ENCODE assay signal across 18 cellular contexts in genomic region chr12:92558241-92558773, GRCh38.
DNase-seq lines count a peak whose midpoint lies in the region; ATAC-seq and TF ChIP-seq lines count a peak whose summit lies in the region.
"Had no signal": no experiment of that assay in that cellular context is flagged by ENCODE, and none has a peak within 500 bp of the region (broad histone marks: within the 10 kb centered on the region; RNA-seq: fewer than 3 reads in every experiment).

No MANE protein-coding gene starts in this region.

- H3K9me3 Mint-ChIP-seq in activated T-cell treated with anti-CD3 and anti-CD28 coated beads, Interleukin-2, amount 50 U/mL, for 24 hours: peaks cover 16% of the 10 kb centered on the region
- H3K9me3 Mint-ChIP-seq in activated T-helper 2 cell treated with anti-CD3 and anti-CD28 coated beads, Interferon-gamma antibody, Interleukin-2, Interleukin-4, amounts not matched to agents 10 μg/mL and 5 μg/mL and 100 μg/mL, durations not matched to agents 14 hours and 24 hours and 36 hours: peaks cover 21% of the 10 kb centered on the region
- H3K9me3 Mint-ChIP-seq in neural crest cell: no peaks in the 10 kb centered on the region
- H3K9me3 Mint-ChIP-seq: dendritic cell treated with granulocyte-macrophage colony-stimulating factor and Interleukin-4, amounts not matched to agents 40 ng/mL and 50 ng/mL, for 4 days; type B pancreatic cell had no signal

- peaks cover 18% of the 10 kb centered on the region for H3K36me3 Mint-ChIP-seq in activated T-cell treated with anti-CD3 and anti-CD28 coated beads, Interleukin-2, amount 50 U/mL, for 24 hours (ENCODE audit: low read depth)
- H3K36me3 Mint-ChIP-seq in activated T-helper 2 cell treated with anti-CD3 and anti-CD28 coated beads, Interferon-gamma antibody, Interleukin-2, Interleukin-4, amounts not matched to agents 10 μg/mL and 5 μg/mL and 100 μg/mL, durations not matched to agents 14 hours and 24 hours and 36 hours (ENCODE audit: low read depth): peaks cover 27% of the 10 kb centered on the region
- H3K36me3 Mint-ChIP-seq in neural crest cell (ENCODE audit: low read depth): no peaks in the 10 kb centered on the region
- H3K36me3 Mint-ChIP-seq: brain, T-cell, type B pancreatic cell, WTC11 had no signal

- no peak for DNase-seq in activated T-cell treated with anti-CD3 and anti-CD28 coated beads, Interleukin-2, amount 50 U/mL, for 24 hours
- no peak for DNase-seq in activated T-cell treated with anti-CD3 and anti-CD28 coated beads, Interleukin-2, amount 50 U/mL, for 48 hours
- no peak for DNase-seq in activated T-helper 2 cell treated with anti-CD3 and anti-CD28 coated beads, Interferon-gamma antibody, Interleukin-2, Interleukin-4, amounts not matched to agents 10 μg/mL and 5 μg/mL and 100 μg/mL, durations not matched to agents 14 hours and 24 hours and 36 hours (ENCODE audit: low spot score)
- DNase-seq in neural crest cell (ENCODE audit: low read depth, low spot score) (no peak), mucosa of gallbladder (ENCODE audit: low spot score) (no peak)
- DNase-seq: COR-L47, GF-D8, glutamatergic neuron, NCI-H1417 treated with DMSO at 0.1 percent for 48 hours, ovary, T-cell had no signal

- no peak for TF ChIP-seq CTCF in neural crest cell (conservative IDR thresholded peaks at IDR 0.05)

- H3K27ac Mint-ChIP-seq in activated T-cell treated with anti-CD3 and anti-CD28 coated beads, Interleukin-2, amount 50 U/mL, for 24 hours: peak overlapping the region; percentile 77
- H3K27ac Mint-ChIP-seq in activated T-helper 2 cell treated with anti-CD3 and anti-CD28 coated beads, Interferon-gamma antibody, Interleukin-2, Interleukin-4, amounts not matched to agents 10 μg/mL and 5 μg/mL and 100 μg/mL, durations not matched to agents 14 hours and 24 hours and 36 hours: peak overlapping the region; percentile 29
- peak overlapping the region; percentile 45 for H3K27ac Mint-ChIP-seq in neural crest cell (ENCODE audit: unreplicated experiment)
- H3K27ac Mint-ChIP-seq: dendritic cell treated with granulocyte-macrophage colony-stimulating factor and Interleukin-4, amounts not matched to agents 40 ng/mL and 50 ng/mL, for 4 days; type B pancreatic cell; WTC11 had no signal

- H3K4me3 Mint-ChIP-seq in activated T-cell treated with anti-CD3 and anti-CD28 coated beads, Interleukin-2, amount 50 U/mL, for 24 hours: peak overlapping the region; percentile 65
- H3K4me3 Mint-ChIP-seq in activated T-helper 2 cell treated with anti-CD3 and anti-CD28 coated beads, Interferon-gamma antibody, Interleukin-2, Interleukin-4, amounts not matched to agents 10 μg/mL and 5 μg/mL and 100 μg/mL, durations not matched to agents 14 hours and 24 hours and 36 hours (ENCODE audit: low read depth): peak overlapping the region; percentile 10
- no peak overlapping the region for H3K4me3 Mint-ChIP-seq in neural crest cell
- H3K4me3 Mint-ChIP-seq: brain; dendritic cell treated with granulocyte-macrophage colony-stimulating factor and Interleukin-4, amounts not matched to agents 40 ng/mL and 50 ng/mL, for 4 days; type B pancreatic cell; WTC11 had no signal

- no peaks in the 10 kb centered on the region for H3K27me3 Mint-ChIP-seq in activated T-cell treated with anti-CD3 and anti-CD28 coated beads, Interleukin-2, amount 50 U/mL, for 24 hours
- H3K27me3 Mint-ChIP-seq in activated T-helper 2 cell treated with anti-CD3 and anti-CD28 coated beads, Interferon-gamma antibody, Interleukin-2, Interleukin-4, amounts not matched to agents 10 μg/mL and 5 μg/mL and 100 μg/mL, durations not matched to agents 14 hours and 24 hours and 36 hours (ENCODE audit: low read depth): no peaks in the 10 kb centered on the region
- no peaks in the 10 kb centered on the region for H3K27me3 Mint-ChIP-seq in neural crest cell (ENCODE audit: low read depth)
- H3K27me3 Mint-ChIP-seq: brain; dendritic cell treated with granulocyte-macrophage colony-stimulating factor and Interleukin-4, amounts not matched to agents 40 ng/mL and 50 ng/mL, for 4 days; T-cell; type B pancreatic cell had no signal

- H3K4me1 Mint-ChIP-seq in activated T-cell treated with anti-CD3 and anti-CD28 coated beads, Interleukin-2, amount 50 U/mL, for 24 hours (ENCODE audit: low read depth): peaks cover 79% of the 10 kb centered on the region
- H3K4me1 Mint-ChIP-seq in activated T-helper 2 cell treated with anti-CD3 and anti-CD28 coated beads, Interferon-gamma antibody, Interleukin-2, Interleukin-4, amounts not matched to agents 10 μg/mL and 5 μg/mL and 100 μg/mL, durations not matched to agents 14 hours and 24 hours and 36 hours (ENCODE audit: low read depth): peaks cover 67% of the 10 kb centered on the region
- no peaks in the 10 kb centered on the region for H3K4me1 Mint-ChIP-seq in neural crest cell

- intact Hi-C loops in activated T-helper 2 cell treated with anti-CD3 and anti-CD28 coated beads, Interferon-gamma antibody, Interleukin-2, Interleukin-4, amounts not matched to agents 10 μg/mL and 5 μg/mL and 100 μg/mL, durations not matched to agents 14 hours and 24 hours and 36 hours (cut with micrococcal nuclease): loop anchor here (5.0 kb wide), 1 partner anchor 341 kb away; no protein-coding TSS in a partner anchor

- peak; percentile 3 for ATAC-seq in GM18520 (IDR thresholded peaks at IDR 0.05; ENCODE audit: unreplicated experiment)
- no peak for ATAC-seq in GM18909 (IDR thresholded peaks at IDR 0.05; ENCODE audit: poor library complexity, unreplicated experiment)
- ATAC-seq in HG03280 (IDR thresholded peaks at IDR 0.05; ENCODE audit: unreplicated experiment): no peak
- ATAC-seq: T-cell, WTC11 had no signal
